ENCODE assay signal across 15 cellular contexts in the genomic region with DNA sequence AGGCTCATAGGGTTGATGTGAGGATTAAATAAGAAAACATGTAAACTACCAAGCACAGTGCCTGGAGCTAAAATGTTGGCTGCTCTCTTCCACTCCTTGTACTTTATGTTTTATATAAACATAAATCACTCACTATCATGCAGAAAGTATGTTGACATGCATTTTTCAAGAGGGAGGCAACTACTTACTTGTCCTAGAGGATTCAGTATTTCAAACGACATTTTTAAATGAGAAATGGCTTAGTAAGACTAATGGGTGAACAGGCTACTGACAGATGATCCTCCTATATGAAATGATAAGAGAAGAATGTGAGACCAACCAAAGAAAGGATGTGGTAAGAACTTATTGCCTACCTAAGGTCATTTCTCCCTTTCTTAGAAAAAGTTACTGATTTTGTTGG. TPM values are rescaled to one million over a fixed set of nuclear protein-coding genes. Genes with fewer than 3 reads are reported as not detected.
DNase-seq lines count a peak whose midpoint lies in the region; ATAC-seq and TF ChIP-seq lines count a peak whose summit lies in the region.
"Had no signal": no experiment of that assay in that cellular context is flagged by ENCODE, and none has a peak within 500 bp of the region (broad histone marks: within the 10 kb centered on the region; RNA-seq: fewer than 3 reads in every experiment).

No MANE protein-coding gene starts in this region.

- no peak overlapping the region for H3K4me3 Mint-ChIP-seq in activated CD4-positive, alpha-beta memory T cell treated with anti-CD3 and anti-CD28 coated beads, Interleukin-2, amount 10 ng/mL, durations not matched to agents 7 days and 5 days
- no peak overlapping the region for H3K4me3 Mint-ChIP-seq in activated CD4-positive, alpha-beta memory T cell treated with anti-CD3 and anti-CD28 coated beads for 36 hours
- no peak overlapping the region for H3K4me3 Mint-ChIP-seq in mesothelial cell of epicardium
- H3K4me3 Mint-ChIP-seq: dendritic cell treated with granulocyte-macrophage colony-stimulating factor and Interleukin-4, amounts not matched to agents 40 ng/mL and 50 ng/mL, for 4 days; memory B cell; stimulated activated effector memory CD8-positive, alpha-beta T cell treated with anti-CD3 and anti-CD28 coated beads, Interleukin-12 subunit alpha, Interleukin-12 subunit beta, amount 100 ng/mL, for 72 hours had no signal

- no peaks in the 10 kb centered on the region for H3K9me3 Mint-ChIP-seq in activated CD4-positive, alpha-beta memory T cell treated with anti-CD3 and anti-CD28 coated beads, Interleukin-2, amount 10 ng/mL, durations not matched to agents 7 days and 5 days
- H3K9me3 Mint-ChIP-seq in activated CD4-positive, alpha-beta memory T cell treated with anti-CD3 and anti-CD28 coated beads for 36 hours, result no peaks in the 10 kb centered on the region
- H3K9me3 Mint-ChIP-seq in mesothelial cell of epicardium, result no peaks in the 10 kb centered on the region
- H3K9me3 Mint-ChIP-seq: dendritic cell treated with granulocyte-macrophage colony-stimulating factor and Interleukin-4, amounts not matched to agents 40 ng/mL and 50 ng/mL, for 4 days; memory B cell; stimulated activated effector memory CD8-positive, alpha-beta T cell treated with anti-CD3 and anti-CD28 coated beads, Interleukin-12 subunit alpha, Interleukin-12 subunit beta, amount 100 ng/mL, for 72 hours had no signal

- intact Hi-C loops in activated CD4-positive, alpha-beta memory T cell treated with anti-CD3 and anti-CD28 coated beads for 36 hours (cut with micrococcal nuclease), result no loop called here
- intact Hi-C loops in Right ventricle myocardium superior (cut with DNase I), result no loop called here

- no peaks in the 10 kb centered on the region for H3K27me3 Mint-ChIP-seq in activated CD4-positive, alpha-beta memory T cell treated with anti-CD3 and anti-CD28 coated beads, Interleukin-2, amount 10 ng/mL, durations not matched to agents 7 days and 5 days
- H3K27me3 Mint-ChIP-seq in activated CD4-positive, alpha-beta memory T cell treated with anti-CD3 and anti-CD28 coated beads for 36 hours, result no peaks in the 10 kb centered on the region
- H3K27me3 Mint-ChIP-seq in mesothelial cell of epicardium (ENCODE audit: low read depth), result no peaks in the 10 kb centered on the region
- H3K27me3 Mint-ChIP-seq: dendritic cell treated with granulocyte-macrophage colony-stimulating factor and Interleukin-4, amounts not matched to agents 40 ng/mL and 50 ng/mL, for 4 days; memory B cell had no signal

- H3K36me3 Mint-ChIP-seq in activated CD4-positive, alpha-beta memory T cell treated with anti-CD3 and anti-CD28 coated beads, Interleukin-2, amount 10 ng/mL, durations not matched to agents 7 days and 5 days (ENCODE audit: low read depth), result peaks cover 40% of the 10 kb centered on the region
- peaks cover 11% of the 10 kb centered on the region for H3K36me3 Mint-ChIP-seq in activated CD4-positive, alpha-beta memory T cell treated with anti-CD3 and anti-CD28 coated beads for 36 hours
- peaks cover 9% of the 10 kb centered on the region for H3K36me3 Mint-ChIP-seq in mesothelial cell of epicardium

- CTCF ChIA-PET in activated CD4-positive, alpha-beta memory T cell treated with anti-CD3 and anti-CD28 coated beads, Interleukin-2, amount 10 ng/mL, durations not matched to agents 7 days and 5 days (lab: Charles Lee), result interaction anchor here (1.5 kb wide), 1 partner anchor 11 kb away, joined by 5 read pairs; no protein-coding TSS in a partner anchor
- CTCF ChIA-PET in activated CD4-positive, alpha-beta memory T cell treated with anti-CD3 and anti-CD28 coated beads for 36 hours (lab: Charles Lee), result no interaction called here

- in situ Hi-C loops in T47D (cut with HindIII; ENCODE audit: low pct_unique_long_range_greater_than_20kb, low sequenced_read_pairs), result no loop called here

- no peak for TF ChIP-seq CTCF in mesothelial cell of epicardium (IDR thresholded peaks at IDR 0.05; ENCODE audit: unreplicated experiment)

- DNase-seq in activated CD4-positive, alpha-beta memory T cell treated with anti-CD3 and anti-CD28 coated beads, Interleukin-2, amount 10 ng/mL, durations not matched to agents 7 days and 5 days, result no peak
- no peak for DNase-seq in activated CD4-positive, alpha-beta memory T cell treated with anti-CD3 and anti-CD28 coated beads for 36 hours
- DNase-seq in LHCN-M2 (ENCODE audit: low read depth), result peak; percentile 19
- DNase-seq in T47D (ENCODE audit: low read depth in 1 of 2, low spot score in 1 of 2), result peak; percentile 5 to 34
- no peak for DNase-seq in mesothelial cell of epicardium (ENCODE audit: low spot score in 2 of 2, unreplicated experiment in 2 of 2)
- no peak for DNase-seq in Right ventricle myocardium superior
- DNase-seq: Caco-2, NCI-H1092, sigmoid colon, upper lobe of left lung had no signal

- peaks cover 22% of the 10 kb centered on the region for H3K4me1 Mint-ChIP-seq in activated CD4-positive, alpha-beta memory T cell treated with anti-CD3 and anti-CD28 coated beads, Interleukin-2, amount 10 ng/mL, durations not matched to agents 7 days and 5 days
- peaks cover 14% of the 10 kb centered on the region for H3K4me1 Mint-ChIP-seq in activated CD4-positive, alpha-beta memory T cell treated with anti-CD3 and anti-CD28 coated beads for 36 hours (ENCODE audit: low read depth)
- H3K4me1 Mint-ChIP-seq in mesothelial cell of epicardium, result peaks cover 8% of the 10 kb centered on the region

- ATAC-seq in GM21619 (IDR thresholded peaks at IDR 0.05; ENCODE audit: unreplicated experiment) (no peak), GM21390 (IDR thresholded peaks at IDR 0.05; ENCODE audit: unreplicated experiment) (no peak), Right ventricle myocardium superior (ENCODE audit: poor library complexity) (no peak)
- ATAC-seq: stimulated activated effector memory CD8-positive, alpha-beta T cell treated with anti-CD3 and anti-CD28 coated beads, Interleukin-12 subunit alpha, Interleukin-12 subunit beta, amount 100 ng/mL, for 72 hours had no signal

- peak overlapping the region; percentile 34 for H3K27ac Mint-ChIP-seq in activated CD4-positive, alpha-beta memory T cell treated with anti-CD3 and anti-CD28 coated beads, Interleukin-2, amount 10 ng/mL, durations not matched to agents 7 days and 5 days
- no peak overlapping the region for H3K27ac Mint-ChIP-seq in activated CD4-positive, alpha-beta memory T cell treated with anti-CD3 and anti-CD28 coated beads for 36 hours
- peak overlapping the region; percentile 47 for H3K27ac Mint-ChIP-seq in mesothelial cell of epicardium
- H3K27ac Mint-ChIP-seq: dendritic cell treated with granulocyte-macrophage colony-stimulating factor and Interleukin-4, amounts not matched to agents 40 ng/mL and 50 ng/mL, for 4 days; memory B cell; stimulated activated effector memory CD8-positive, alpha-beta T cell treated with anti-CD3 and anti-CD28 coated beads, Interleukin-12 subunit alpha, Interleukin-12 subunit beta, amount 100 ng/mL, for 72 hours had no signal

- POLR2A ChIA-PET in activated CD4-positive, alpha-beta memory T cell treated with anti-CD3 and anti-CD28 coated beads, Interleukin-2, amount 10 ng/mL, durations not matched to agents 7 days and 5 days (lab: Charles Lee), result interaction anchor here (0.7 kb wide), 1 partner anchor 131 kb away, joined by 3 read pairs; a partner anchor contains a TSS
- POLR2A ChIA-PET in activated CD4-positive, alpha-beta memory T cell treated with anti-CD3 and anti-CD28 coated beads for 36 hours (lab: Charles Lee), result interaction anchor here (1.2 kb wide), 1 partner anchor 21 kb away, joined by 3 read pairs; a partner anchor contains a TSS

RNA-seq across cellular contexts. Expression of a gene that starts 21.0 kb away (rescaled TPM):
- 10 to 100 TPM; 30.8 to 31.0 TPM for total RNA-seq in activated CD4-positive, alpha-beta memory T cell treated with anti-CD3 and anti-CD28 coated beads, Interleukin-2, amount 10 ng/mL, durations not matched to agents 7 days and 5 days
- 10 to 100 TPM; 19.1 to 20.1 TPM for total RNA-seq in activated CD4-positive, alpha-beta memory T cell treated with anti-CD3 and anti-CD28 coated beads for 36 hours
- total RNA-seq in LHCN-M2 (2014; rRNA removed), result 11.9 and 17.1 TPM in 2 replicates
- polyA plus RNA-seq in LHCN-M2 (2012), result 3.4 TPM
- total RNA-seq in mesothelial cell of epicardium, result 38.4 to 39.4 TPM (median 39.0 TPM) in 3 replicates
- 9.1 TPM for total RNA-seq in Right ventricle myocardium superior

RNA-seq across cellular contexts. Expression of a gene that starts 48.4 kb away (rescaled TPM):
- 10 to 100 TPM; 22.6 to 23.0 TPM for total RNA-seq in activated CD4-positive, alpha-beta memory T cell treated with anti-CD3 and anti-CD28 coated beads, Interleukin-2, amount 10 ng/mL, durations not matched to agents 7 days and 5 days
- total RNA-seq in activated CD4-positive, alpha-beta memory T cell treated with anti-CD3 and anti-CD28 coated beads for 36 hours, result 10 to 100 TPM; 22.3 to 22.8 TPM
- total RNA-seq in LHCN-M2 (2014; rRNA removed), result 20.6 and 23.3 TPM in 2 replicates
- polyA plus RNA-seq in LHCN-M2 (2012), result 12.4 TPM
- 18.8 to 20.3 TPM (median 19.1 TPM) in 3 replicates for total RNA-seq in mesothelial cell of epicardium
- 12.0 TPM for total RNA-seq in Right ventricle myocardium superior

RNA-seq across cellular contexts. Expression of a gene that starts 49.4 kb away (rescaled TPM):
- total RNA-seq in activated CD4-positive, alpha-beta memory T cell treated with anti-CD3 and anti-CD28 coated beads, Interleukin-2, amount 10 ng/mL, durations not matched to agents 7 days and 5 days, result 10 to 100 TPM; 49.3 to 55.0 TPM
- total RNA-seq in activated CD4-positive, alpha-beta memory T cell treated with anti-CD3 and anti-CD28 coated beads for 36 hours, result 10 to 100 TPM; 64.3 to 69.8 TPM
- total RNA-seq in LHCN-M2 (2014; rRNA removed) (57.9 and 76.0 TPM in 2 replicates), mesothelial cell of epicardium (38.8 to 41.0 TPM (median 40.2 TPM) in 3 replicates), Right ventricle myocardium superior (29.3 TPM)
- 15.0 TPM for polyA plus RNA-seq in LHCN-M2 (2012)

RNA-seq across cellular contexts. Expression of a gene that starts 52.6 kb away (rescaled TPM):
- total RNA-seq in activated CD4-positive, alpha-beta memory T cell treated with anti-CD3 and anti-CD28 coated beads, Interleukin-2, amount 10 ng/mL, durations not matched to agents 7 days and 5 days, result 100 to 1,000 TPM in 1 of 2 experiments, 10 to 100 TPM in 1; 98.0 to 102 TPM
- total RNA-seq in activated CD4-positive, alpha-beta memory T cell treated with anti-CD3 and anti-CD28 coated beads for 36 hours, result 10 to 100 TPM; 92.6 to 98.0 TPM
- 134 and 163 TPM in 2 replicates for total RNA-seq in LHCN-M2 (2014; rRNA removed)
- polyA plus RNA-seq in LHCN-M2 (2012), result 79.4 TPM
- 43.4 to 45.6 TPM (median 44.4 TPM) in 3 replicates for total RNA-seq in mesothelial cell of epicardium
- total RNA-seq in Right ventricle myocardium superior, result 182 TPM

Comparison
In these comparisons a context has a peak if more than half of its experiments do, and no peak if none do; other contexts are left out.
1. DNase-seq: peak in LHCN-M2 (single experiment) and T47D (2 of 2); none in activated CD4-positive, alpha-beta memory T cell treated with anti-CD3 and anti-CD28 coated beads, Interleukin-2, amount 10 ng/mL, durations not matched to agents 7 days and 5 days (single experiment), activated CD4-positive, alpha-beta memory T cell treated with anti-CD3 and anti-CD28 coated beads for 36 hours (single experiment), mesothelial cell of epicardium (0 of 2) and Right ventricle myocardium superior (single experiment).